Comparison of ENCODE assay signal across 12 cellular contexts in the genomic region with DNA sequence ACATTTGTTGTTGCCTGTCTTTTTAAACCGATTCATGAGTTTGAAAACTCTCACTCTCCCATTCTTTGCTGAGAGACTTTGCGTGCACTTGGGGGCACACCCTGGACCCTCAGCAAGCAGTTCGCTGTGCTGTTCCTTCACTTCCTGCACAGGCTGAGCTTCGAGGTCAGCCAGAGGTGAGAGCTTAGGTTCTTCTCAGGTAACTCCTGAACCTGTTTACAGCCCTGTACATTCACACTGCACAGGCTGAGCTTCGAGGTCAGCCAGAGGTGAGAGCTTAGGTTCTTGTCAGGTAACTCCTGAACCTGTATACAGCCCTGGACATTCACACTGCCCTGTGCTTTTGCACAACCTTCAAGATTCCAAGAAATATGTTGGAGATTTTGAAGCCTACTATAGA. TPM values are rescaled to one million over a fixed set of nuclear protein-coding genes. Genes with fewer than 3 reads are reported as not detected.
DNase-seq lines count a peak whose midpoint lies in the region; ATAC-seq and TF ChIP-seq lines count a peak whose summit lies in the region.
"Had no signal": no experiment of that assay in that cellular context is flagged by ENCODE, and none has a peak within 500 bp of the region (broad histone marks: within the 10 kb centered on the region; RNA-seq: fewer than 3 reads in every experiment).

No MANE protein-coding gene starts in this region.

- peaks cover 4% of the 10 kb centered on the region for H3K9me3 Mint-ChIP-seq in activated CD4-positive, alpha-beta T cell treated with anti-CD3 and anti-CD28 coated beads for 36 hours (ENCODE audit: low read depth)
- H3K9me3 Mint-ChIP-seq in activated naive CD4-positive, alpha-beta T cell treated with anti-CD3 and anti-CD28 coated beads, Interleukin-2, amount 50 U/mL, for 72 hours, result peaks cover 3 to 5% of the 10 kb centered on the region in 2 donors

- H3K27me3 Mint-ChIP-seq in activated CD4-positive, alpha-beta T cell treated with anti-CD3 and anti-CD28 coated beads for 36 hours, result no peaks in the 10 kb centered on the region

- peak overlapping the region; percentile 67 for H3K4me3 Mint-ChIP-seq in activated CD4-positive, alpha-beta T cell treated with anti-CD3 and anti-CD28 coated beads for 36 hours

- no peak for TF ChIP-seq RAD21 in Ishikawa (IDR thresholded peaks at IDR 0.05; ENCODE audit: low read depth)

- H3K79me2 ChIP-seq in osteoblast (ENCODE audit: insufficient read depth, low read length), result no peaks in the 10 kb centered on the region

- TF ChIP-seq CTCF in osteoblast (IDR thresholded peaks at IDR 0.05; ENCODE audit: extremely low read depth, low read depth, low read length), result no peak

- intact Hi-C loops in activated CD4-positive, alpha-beta T cell treated with anti-CD3 and anti-CD28 coated beads for 36 hours (cut with DNase I, micrococcal nuclease), result loop anchor here (2.0 to 10.0 kb wide), 6 partner anchors 40 to 622 kb away; a partner anchor contains a TSS
- intact Hi-C loops in Right ventricle myocardium superior (cut with DNase I), result no loop called here

- no peaks in the 10 kb centered on the region for H4K20me1 ChIP-seq in osteoblast (ENCODE audit: insufficient read depth, low read length)

- CTCF ChIA-PET in activated CD4-positive, alpha-beta T cell treated with anti-CD3 and anti-CD28 coated beads for 36 hours (lab: Charles Lee), result interaction anchor here (0.6 to 22.1 kb wide), 60 partner anchors 8 to 1007 kb away, joined by 3 to 804 read pairs (median 4); a partner anchor contains a TSS

- POLR2A ChIA-PET in activated CD4-positive, alpha-beta T cell treated with anti-CD3 and anti-CD28 coated beads for 36 hours (lab: Charles Lee), result interaction anchor here (0.6 to 3.1 kb wide), 12 partner anchors 11 to 472 kb away, joined by 3 to 31 read pairs (median 4); a partner anchor contains a TSS

- H2AFZ ChIP-seq in osteoblast (ENCODE audit: low read length), result peak overlapping the region; percentile 40

- H3K9me3 ChIP-seq in osteoblast (ENCODE audit: low read depth, low read length), result no peaks in the 10 kb centered on the region

- no peak overlapping the region for H3K27ac ChIP-seq in osteoblast (ENCODE audit: low read depth, low read length)
- H3K27ac ChIP-seq: SK-N-MC had no signal

- H3K4me1 Mint-ChIP-seq in activated CD4-positive, alpha-beta T cell treated with anti-CD3 and anti-CD28 coated beads for 36 hours, result peaks cover 63% of the 10 kb centered on the region

- H3K36me3 ChIP-seq in osteoblast (ENCODE audit: insufficient read depth, low read length), result no peaks in the 10 kb centered on the region

- ATAC-seq in activated CD4-positive, alpha-beta T cell treated with anti-CD3 and anti-CD28 coated beads for 36 hours, result peak; percentile 45
- peak; percentile 11 to 30 for ATAC-seq in activated naive CD4-positive, alpha-beta T cell treated with anti-CD3 and anti-CD28 coated beads, Interleukin-2, amount 50 U/mL, for 72 hours
- ATAC-seq in GM19452 (IDR thresholded peaks at IDR 0.05; ENCODE audit: unreplicated experiment) (no peak), Right ventricle myocardium superior (ENCODE audit: poor library complexity) (no peak)

- TF ChIP-seq EP300 in Ishikawa (IDR thresholded peaks at IDR 0.05; ENCODE audit: borderline replicate concordance), result no peak

- no peak overlapping the region for H3K4me2 ChIP-seq in osteoblast (ENCODE audit: insufficient read depth, low read length)

- H3K36me3 Mint-ChIP-seq in activated CD4-positive, alpha-beta T cell treated with anti-CD3 and anti-CD28 coated beads for 36 hours (ENCODE audit: low read depth), result peaks cover 2% of the 10 kb centered on the region
- H3K36me3 Mint-ChIP-seq in activated naive CD4-positive, alpha-beta T cell treated with anti-CD3 and anti-CD28 coated beads, Interleukin-2, amount 50 U/mL, for 72 hours, result peaks cover 0 to 19% of the 10 kb centered on the region in 2 donors

- H3K4me1 ChIP-seq in osteoblast (ENCODE audit: insufficient read depth, low read length), result no peaks in the 10 kb centered on the region

- H3K27ac Mint-ChIP-seq in activated CD4-positive, alpha-beta T cell treated with anti-CD3 and anti-CD28 coated beads for 36 hours, result peak overlapping the region; percentile 84
- H3K27ac Mint-ChIP-seq in activated naive CD4-positive, alpha-beta T cell treated with anti-CD3 and anti-CD28 coated beads, Interleukin-2, amount 50 U/mL, for 72 hours, result peak overlapping the region; percentile 83 to 95

- peak; percentile 25 for DNase-seq in activated CD4-positive, alpha-beta T cell treated with anti-CD3 and anti-CD28 coated beads for 36 hours
- no peak for DNase-seq in activated CD4-positive, alpha-beta T cell treated with anti-CD3 and anti-CD28 coated beads for 48 hours
- no peak for DNase-seq in activated naive CD4-positive, alpha-beta T cell treated with anti-CD3 and anti-CD28 coated beads, Interleukin-2, amount 50 U/mL, for 72 hours (ENCODE audit: low spot score in 2 of 2)
- DNase-seq in osteoblast (ENCODE audit: insufficient read length, low spot score, missing footprints), result no peak
- DNase-seq in Right ventricle myocardium superior, result no peak
- DNase-seq in epidermal melanocyte (ENCODE audit: insufficient read length, low spot score), result no peak
- DNase-seq: NCI-H1436 had no signal

- H3K4me3 ChIP-seq in osteoblast (ENCODE audit: insufficient read depth, low read length), result no peak overlapping the region
- H3K4me3 ChIP-seq: SK-N-MC had no signal

- no peaks in the 10 kb centered on the region for H3K27me3 ChIP-seq in osteoblast (ENCODE audit: insufficient read depth, low read length)

TF ChIP-seq in Ishikawa, 13 proteins besides CTCF, POLR2A, EP300 and RAD21:
- TF ChIP-seq, protein P1, sequence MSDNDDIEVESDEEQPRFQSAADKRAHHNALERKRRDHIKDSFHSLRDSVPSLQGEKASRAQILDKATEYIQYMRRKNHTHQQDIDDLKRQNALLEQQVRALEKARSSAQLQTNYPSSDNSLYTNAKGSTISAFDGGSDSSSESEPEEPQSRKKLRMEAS (IDR thresholded peaks at IDR 0.05), result 0 out of 2 replicates have a peak, but pooled peaks have one; percentile 24
- no peak for TF ChIP-seq CEBPB (IDR thresholded peaks at IDR 0.05)
- TF ChIP-seq TCF12 (IDR thresholded peaks at IDR 0.05; ENCODE audit: low read depth), result no peak

RNA-seq across cellular contexts. Expression of a gene that starts 9.8 kb away (rescaled TPM):
- total RNA-seq in activated CD4-positive, alpha-beta T cell treated with anti-CD3 and anti-CD28 coated beads for 36 hours, result 1 to 10 TPM; 3.1 to 3.8 TPM
- 1 to 10 TPM; 3.0 to 7.6 TPM for total RNA-seq in activated naive CD4-positive, alpha-beta T cell treated with anti-CD3 and anti-CD28 coated beads, Interleukin-2, amount 50 U/mL, for 72 hours
- total RNA-seq in osteoblast (not detected in 2 replicates), Right ventricle myocardium superior (not detected)
- total RNA-seq: frontal cortex, myocyte had no signal

RNA-seq across cellular contexts. Expression of a gene that starts 18.0 kb away (rescaled TPM):
- total RNA-seq in activated CD4-positive, alpha-beta T cell treated with anti-CD3 and anti-CD28 coated beads for 36 hours, result 100 to 1,000 TPM in 1 of 2 experiments, 10 to 100 TPM in 1; 97.9 to 127 TPM
- 10 to 100 TPM; 72.7 to 91.1 TPM for total RNA-seq in activated naive CD4-positive, alpha-beta T cell treated with anti-CD3 and anti-CD28 coated beads, Interleukin-2, amount 50 U/mL, for 72 hours
- total RNA-seq in osteoblast, result not detected in 2 replicates
- 0.40 TPM for total RNA-seq in Right ventricle myocardium superior
- total RNA-seq: frontal cortex, myocyte had no signal

Comparison
In these comparisons a context has a peak if more than half of its experiments do, and no peak if none do; other contexts are left out.
1. ATAC-seq: peak in activated CD4-positive, alpha-beta T cell treated with anti-CD3 and anti-CD28 coated beads for 36 hours (single experiment) and activated naive CD4-positive, alpha-beta T cell treated with anti-CD3 and anti-CD28 coated beads, Interleukin-2, amount 50 U/mL, for 72 hours (2 of 2); none in GM19452 (single experiment) and Right ventricle myocardium superior (single experiment).
2. RNA of a gene that starts 18.0 kb away (total RNA-seq): 97.9 to 127 TPM in activated CD4-positive, alpha-beta T cell treated with anti-CD3 and anti-CD28 coated beads for 36 hours and 72.7 to 91.1 TPM in activated naive CD4-positive, alpha-beta T cell treated with anti-CD3 and anti-CD28 coated beads, Interleukin-2, amount 50 U/mL, for 72 hours; 0.40 TPM in Right ventricle myocardium superior (single experiment) and not detected in osteoblast; every median in the first group is over 10 times any median in the second.